Comparison of ENCODE assay signal across 13 cellular contexts in the genomic region with DNA sequence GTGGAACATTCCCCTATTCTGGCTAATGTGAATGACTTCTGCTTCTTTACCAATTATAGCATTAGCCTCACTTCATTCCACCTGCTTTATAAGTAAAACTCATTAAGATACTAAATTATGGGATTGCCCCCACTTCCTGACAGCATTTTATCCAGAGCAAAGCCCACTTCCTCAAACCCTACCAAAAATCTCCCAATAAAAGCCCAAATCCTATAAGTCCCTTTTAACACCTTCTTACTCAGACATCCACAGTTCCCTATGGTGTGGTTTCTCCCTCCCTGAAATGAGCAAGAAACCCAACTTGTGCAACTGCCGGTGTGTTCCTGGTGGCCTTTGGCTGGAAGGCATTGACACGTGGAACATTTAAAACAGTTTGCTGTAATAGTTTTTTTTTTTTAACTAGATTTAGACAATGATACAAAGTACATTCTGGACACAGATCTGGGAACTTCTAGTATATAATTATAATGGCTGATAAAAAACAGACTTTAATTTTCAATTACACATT. TPM values are rescaled to one million over a fixed set of nuclear protein-coding genes. Genes with fewer than 3 reads are reported as not detected.
DNase-seq lines count a peak whose midpoint lies in the region; ATAC-seq and TF ChIP-seq lines count a peak whose summit lies in the region.
"Had no signal": no experiment of that assay in that cellular context is flagged by ENCODE, and none has a peak within 500 bp of the region (broad histone marks: within the 10 kb centered on the region; RNA-seq: fewer than 3 reads in every experiment).

No MANE protein-coding gene starts in this region.

- H3K36me3 ChIP-seq in left ventricle myocardium inferior (no peaks in the 10 kb centered on the region), right atrium auricular region (no peaks in the 10 kb centered on the region), SK-N-MC (ENCODE audit: insufficient read depth, low read length) (no peaks in the 10 kb centered on the region)
- H3K36me3 ChIP-seq: esophagus squamous epithelium, neural progenitor cell had no signal

- TF ChIP-seq CTCF in left ventricle myocardium inferior (IDR thresholded peaks at IDR 0.05; ENCODE audit: borderline replicate concordance) (no peak), right atrium auricular region (IDR thresholded peaks at IDR 0.05) (no peak), omental fat pad (IDR thresholded peaks at IDR 0.05) (no peak)

- H3K27me3 ChIP-seq in left ventricle myocardium inferior (ENCODE audit: low read depth) (no peaks in the 10 kb centered on the region), right atrium auricular region (no peaks in the 10 kb centered on the region)
- H3K27me3 ChIP-seq: esophagus squamous epithelium, neural progenitor cell had no signal

- H3K27ac ChIP-seq in left ventricle myocardium inferior (replicated peaks), result peak overlapping the region; percentile 3
- no peak overlapping the region for H3K27ac ChIP-seq in right atrium auricular region
- H3K27ac ChIP-seq in SK-N-MC, result peak overlapping the region; percentile 76
- H3K27ac ChIP-seq: esophagus squamous epithelium, neural progenitor cell had no signal

- no peaks in the 10 kb centered on the region for H3K9me3 ChIP-seq in left ventricle myocardium inferior (replicated peaks)
- H3K9me3 ChIP-seq in right atrium auricular region, result no peaks in the 10 kb centered on the region
- no peaks in the 10 kb centered on the region for H3K9me3 ChIP-seq in SK-N-MC (ENCODE audit: low read depth, low read length)
- H3K9me3 ChIP-seq: esophagus squamous epithelium had no signal

- H3K4me1 ChIP-seq in left ventricle myocardium inferior (peaks cover 17% of the 10 kb centered on the region), right atrium auricular region (peaks cover 0 to 16% of the 10 kb centered on the region in 2 donors)
- H3K4me1 ChIP-seq: neural progenitor cell had no signal

- intact Hi-C loops in left ventricle myocardium inferior (cut with micrococcal nuclease), result no loop called here

- no peak overlapping the region for H3K4me3 ChIP-seq in left ventricle myocardium inferior
- no peak overlapping the region for H3K4me3 ChIP-seq in right atrium auricular region
- peak overlapping the region; percentile 25; the same call in 1 of the 2 replicates for H3K4me3 ChIP-seq in SK-N-MC
- H3K4me3 ChIP-seq: esophagus squamous epithelium, neural progenitor cell had no signal

- DNase-seq in left ventricle myocardium inferior (no peak), right atrium auricular region (ENCODE audit: low spot score) (no peak), SK-N-MC (ENCODE audit: low read depth, low spot score) (no peak), fibroblast of peridontal ligament (ENCODE audit: extremely low read depth) (peak; percentile 11), NCI-H510A (lab: John Stamatoyannopoulos, UW) (no peak), omental fat pad (ENCODE audit: low spot score) (no peak), D341Med (ENCODE audit: low spot score) (no peak)
- DNase-seq: activated T-cell treated with anti-CD3 and anti-CD28 coated beads for 4 hours, esophagus squamous epithelium, kidney had no signal

- ATAC-seq in omental fat pad (ENCODE audit: low FRiP score), result no peak
- ATAC-seq in HG02763 (IDR thresholded peaks at IDR 0.05; ENCODE audit: unreplicated experiment), result no peak
- ATAC-seq: Panc1 had no signal

- no peak overlapping the region for H3K9ac ChIP-seq in SK-N-MC (ENCODE audit: insufficient read length)
- H3K9ac ChIP-seq: neural progenitor cell had no signal

RNA-seq across cellular contexts. Expression of a gene that starts 53.1 kb away (rescaled TPM):
- total RNA-seq in left ventricle myocardium inferior, result 14.2 TPM
- 10 to 100 TPM in 1 of 2 donors, 1 to 10 TPM in 1; 5.5 to 10.2 TPM for total RNA-seq in right atrium auricular region
- 1 to 10 TPM; 4.0 to 9.1 (median 5.6) TPM for total RNA-seq in omental fat pad

Comparison
In these comparisons a context has a peak if more than half of its experiments do, and no peak if none do; other contexts are left out.
1. H3K27ac ChIP-seq: peak in left ventricle myocardium inferior (single experiment) and SK-N-MC (single experiment); none in right atrium auricular region (0 of 2).